ENCODE assay signal across 8 cellular contexts in genomic region chr12:116736962-116737773, GRCh38. TPM values are rescaled to one million over a fixed set of nuclear protein-coding genes. Genes with fewer than 3 reads are reported as not detected.
DNase-seq lines count a peak whose midpoint lies in the region; ATAC-seq lines count a peak whose summit lies in the region.

No MANE protein-coding gene starts in this region.

- H3K27ac ChIP-seq in right cardiac atrium (ENCODE audit: low read length) = no peak overlapping the region

- H3K4me1 ChIP-seq in right cardiac atrium (ENCODE audit: control insufficient read depth, insufficient read depth, low read length) (no peaks in the 10 kb centered on the region), skeletal muscle satellite cell (ENCODE audit: control insufficient read depth, insufficient read depth, low read length) (peaks cover 11% of the 10 kb centered on the region)

- WGBS in right cardiac atrium = 1% methylated on average over 24 of the region's 24 CpGs

- intact Hi-C loops in right cardiac atrium (cut with DNase I) = no loop called here

- H3K36me3 ChIP-seq in skeletal muscle satellite cell (ENCODE audit: insufficient read depth, low read length) = peaks cover 18% of the 10 kb centered on the region

- H3K4me3 ChIP-seq in right cardiac atrium (ENCODE audit: low read length) (peak overlapping the region; percentile 90), skeletal muscle satellite cell (ENCODE audit: low read length) (peak overlapping the region; percentile 88)

- peak overlapping the region; percentile 94 for H3K4me2 ChIP-seq in skeletal muscle satellite cell (ENCODE audit: low read length)

- peak; percentile 20 for DNase-seq in stimulated activated CD4-positive, alpha-beta T cell treated with anti-CD3 and anti-CD28 coated beads, Interleukin-15, amount 100 ng/mL, for 24 hours
- DNase-seq in stimulated activated CD4-positive, alpha-beta T cell treated with anti-CD3 and anti-CD28 coated beads, Interleukin-1b, Interleukin-23, amount 100 ng/mL, for 48 hours = no peak
- DNase-seq in activated CD4-positive, alpha-beta T cell treated with anti-CD3 and anti-CD28 coated beads, Interleukin-2, amount 50 U/mL, for 48 hours = peak; percentile 5 to 14
- DNase-seq in right cardiac atrium (peak in 1 of 3 donors; percentile 58), Ammon's horn (ENCODE audit: low spot score) (no peak)
- DNase-seq in stimulated activated naive CD4-positive, alpha-beta T cell treated with Interleukin-2 at 50 U/mL for 16 hours (lab: John Stamatoyannopoulos, UW) = no peak

- no peaks in the 10 kb centered on the region for H3K9me3 ChIP-seq in right cardiac atrium (ENCODE audit: control insufficient read depth, low read length)
- no peaks in the 10 kb centered on the region for H3K9me3 ChIP-seq in skeletal muscle satellite cell (replicated peaks; ENCODE audit: low read length)

- H3K27me3 ChIP-seq in right cardiac atrium (ENCODE audit: control insufficient read depth, insufficient read depth) = no peaks in the 10 kb centered on the region
- H3K27me3 ChIP-seq in skeletal muscle satellite cell (ENCODE audit: control insufficient read depth, insufficient read depth, low read length) = no peaks in the 10 kb centered on the region

- peak overlapping the region; percentile 91 for H3K9ac ChIP-seq in skeletal muscle satellite cell (ENCODE audit: low read depth, low read length)

- no peak for ATAC-seq in right cardiac atrium
- no peak for ATAC-seq in GM21515 (IDR thresholded peaks at IDR 0.05; ENCODE audit: unreplicated experiment)

RNA-seq across cellular contexts. Expression of gene SPRING1, which starts 0.7 kb away (rescaled TPM):
- total RNA-seq in right cardiac atrium = 10 to 100 TPM in 2 of 4 donors, 1 to 10 TPM in 2; 9.2 to 16.0 (median 10.3) TPM
- 7.5 TPM for polyA plus RNA-seq in right cardiac atrium
- total RNA-seq in skeletal muscle satellite cell (2012; rRNA removed) = 26.4 and 27.6 TPM in 2 replicates

RNA-seq across cellular contexts. Expression of gene RNFT2, which starts 0.9 kb away (rescaled TPM):
- 1 to 10 TPM; 1.4 to 3.8 (median 2.5) TPM for total RNA-seq in right cardiac atrium
- polyA plus RNA-seq in right cardiac atrium = 0.81 TPM
- total RNA-seq in skeletal muscle satellite cell (2012; rRNA removed) = 1.7 and 2.3 TPM in 2 replicates

Comparison
In these comparisons a context has a peak if more than half of its experiments do, and no peak if none do; other contexts are left out.
1. DNase-seq: peak in stimulated activated CD4-positive, alpha-beta T cell treated with anti-CD3 and anti-CD28 coated beads, Interleukin-15, amount 100 ng/mL, for 24 hours (single experiment) and activated CD4-positive, alpha-beta T cell treated with anti-CD3 and anti-CD28 coated beads, Interleukin-2, amount 50 U/mL, for 48 hours (2 of 2); none in stimulated activated CD4-positive, alpha-beta T cell treated with anti-CD3 and anti-CD28 coated beads, Interleukin-1b, Interleukin-23, amount 100 ng/mL, for 48 hours (single experiment), stimulated activated naive CD4-positive, alpha-beta T cell treated with Interleukin-2 at 50 U/mL for 16 hours (single experiment) and Ammon's horn (single experiment).